ENCODE assay signal across 18 cellular contexts in genomic region chr5:7393921-7394799, GRCh38. TPM values are rescaled to one million over a fixed set of nuclear protein-coding genes. Genes with fewer than 3 reads are reported as not detected.
DNase-seq lines count a peak whose midpoint lies in the region; ATAC-seq and TF ChIP-seq lines count a peak whose summit lies in the region.
"Had no signal": no experiment of that assay in that cellular context is flagged by ENCODE, and none has a peak within 500 bp of the region (broad histone marks: within the 10 kb centered on the region; RNA-seq: fewer than 3 reads in every experiment).

No MANE protein-coding gene starts in this region.

- no peak overlapping the region for H4K12ac ChIP-seq in trophoblast cell (ENCODE audit: low read depth, low read length)

- no peak overlapping the region for H3K14ac ChIP-seq in trophoblast cell (ENCODE audit: low read length)

- no peaks in the 10 kb centered on the region for H3K9me3 Mint-ChIP-seq in type B pancreatic cell
- H3K9me3 Mint-ChIP-seq in natural killer cell treated with Interleukin-12 subunit alpha and Interleukin-12 subunit beta and Interleukin-15 and Interleukin-18, amount 100 ng/mL, for 72 hours = peaks cover 3% of the 10 kb centered on the region

- no peaks in the 10 kb centered on the region for H3K36me3 Mint-ChIP-seq in type B pancreatic cell
- H3K36me3 Mint-ChIP-seq in natural killer cell treated with Interleukin-12 subunit alpha and Interleukin-12 subunit beta and Interleukin-15 and Interleukin-18, amount 100 ng/mL, for 72 hours = no peaks in the 10 kb centered on the region

- no peak for TF ChIP-seq CTCF in VCaP (conservative IDR thresholded peaks at IDR 0.05)
- no peak for TF ChIP-seq CTCF in gastroesophageal sphincter (IDR thresholded peaks at IDR 0.05)
- TF ChIP-seq CTCF in type B pancreatic cell (conservative IDR thresholded peaks at IDR 0.05) = no peak

- no peak overlapping the region for H3K23ac ChIP-seq in trophoblast cell (ENCODE audit: low read length)

- H3K36me3 ChIP-seq in gastroesophageal sphincter = no peaks in the 10 kb centered on the region
- H3K36me3 ChIP-seq in trophoblast cell (ENCODE audit: control insufficient read depth in 1 of 2, insufficient read depth in 2 of 2, low read length in 2 of 2) = no peaks in the 10 kb centered on the region
- H3K36me3 ChIP-seq: stomach had no signal

- H3K27me3 Mint-ChIP-seq in type B pancreatic cell = peaks cover 45% of the 10 kb centered on the region
- peaks cover 19 to 30% of the 10 kb centered on the region in 2 donors for H3K27me3 Mint-ChIP-seq in natural killer cell treated with Interleukin-12 subunit alpha and Interleukin-12 subunit beta and Interleukin-15 and Interleukin-18, amount 100 ng/mL, for 72 hours

- TF ChIP-seq POLR2A in gastroesophageal sphincter (IDR thresholded peaks at IDR 0.05) = no peak

- H3K18ac ChIP-seq in trophoblast cell (ENCODE audit: low read length) = no peak overlapping the region

- no peaks in the 10 kb centered on the region for H3K79me2 ChIP-seq in trophoblast cell (ENCODE audit: control insufficient read depth, insufficient read depth, low read length, poor library complexity)

- no peak for ATAC-seq in gastroesophageal sphincter
- ATAC-seq in HG02623 (IDR thresholded peaks at IDR 0.05; ENCODE audit: unreplicated experiment) = no peak
- ATAC-seq in natural killer cell treated with Interleukin-12 subunit alpha and Interleukin-12 subunit beta and Interleukin-15 and Interleukin-18, amount 100 ng/mL, for 72 hours = no peak
- ATAC-seq: GM12878 had no signal

- H2AK5ac ChIP-seq in trophoblast cell (ENCODE audit: low read length) = no peak overlapping the region

- no peak overlapping the region for H2AFZ ChIP-seq in trophoblast cell (ENCODE audit: insufficient read depth, low read length, poor library complexity)

- no peaks in the 10 kb centered on the region for H3K79me1 ChIP-seq in trophoblast cell (ENCODE audit: low read length)

- H3K4me3 Mint-ChIP-seq in type B pancreatic cell = peak overlapping the region; percentile 68
- H3K4me3 Mint-ChIP-seq in natural killer cell treated with Interleukin-12 subunit alpha and Interleukin-12 subunit beta and Interleukin-15 and Interleukin-18, amount 100 ng/mL, for 72 hours = no peak overlapping the region

- H4K8ac ChIP-seq in trophoblast cell (ENCODE audit: low read depth, low read length) = no peak overlapping the region

- peaks cover 22% of the 10 kb centered on the region for H3K27me3 ChIP-seq in gastroesophageal sphincter
- peaks cover 16% of the 10 kb centered on the region for H3K27me3 ChIP-seq in trophoblast cell (ENCODE audit: insufficient read depth, low read length)

- H3K4me1 ChIP-seq in gastroesophageal sphincter (peaks cover 0 to 32% (median 5%) of the 10 kb centered on the region in 3 donors), trophoblast cell (ENCODE audit: control insufficient read depth in 1 of 2, insufficient read depth in 2 of 2, low read length in 2 of 2) (peaks cover 10 to 11% of the 10 kb centered on the region in 2 experiments)

- H2BK12ac ChIP-seq in trophoblast cell (ENCODE audit: low read length) = no peak overlapping the region

- H3K9me3 ChIP-seq in gastroesophageal sphincter (no peaks in the 10 kb centered on the region), trophoblast cell (ENCODE audit: insufficient read depth, low read depth, low read length) (peaks cover 1% of the 10 kb centered on the region)
- H3K9me3 ChIP-seq: stomach had no signal

- WGBS in gastroesophageal sphincter (ENCODE audit: low coverage in 1 of 2), 2 donors = 67% methylated on average over 1 of the region's 14 CpGs; no CpG with 5 or more reads in 1 of the 2 donors
- WGBS in trophoblast cell (ENCODE audit: extremely low coverage, insufficient coverage, insufficient read length) = no CpG with 5 or more reads among the region's 14 CpGs

- no peak overlapping the region for H2BK120ac ChIP-seq in trophoblast cell (ENCODE audit: insufficient read depth, low read length, poor library complexity)

- peaks cover 28% of the 10 kb centered on the region for H3K4me1 Mint-ChIP-seq in type B pancreatic cell (ENCODE audit: unreplicated experiment)
- no peaks in the 10 kb centered on the region for H3K4me1 Mint-ChIP-seq in natural killer cell treated with Interleukin-12 subunit alpha and Interleukin-12 subunit beta and Interleukin-15 and Interleukin-18, amount 100 ng/mL, for 72 hours (ENCODE audit: low read depth in 2 of 2)

- no peak overlapping the region for H3K9ac ChIP-seq in trophoblast cell (ENCODE audit: low read length)

- no peak overlapping the region for H3K4me2 ChIP-seq in trophoblast cell (ENCODE audit: low read length)

- H3K4ac ChIP-seq in trophoblast cell (ENCODE audit: low read depth, low read length) = no peak overlapping the region

- H3K27ac ChIP-seq in VCaP (peak overlapping the region; percentile 88), gastroesophageal sphincter (peak overlapping the region in 3 of 4 donors; percentile 78 to 86 (median 84)), trophoblast cell (ENCODE audit: low read depth, low read length) (no peak overlapping the region)

- H4K91ac ChIP-seq in trophoblast cell (ENCODE audit: low read depth, low read length) = no peak overlapping the region

- TF ChIP-seq EP300 in gastroesophageal sphincter (IDR thresholded peaks at IDR 0.05) = no peak

- H3K4me3 ChIP-seq in gastroesophageal sphincter (no peak overlapping the region), trophoblast cell (ENCODE audit: low read depth, low read length) (peak overlapping the region; percentile 34)
- H3K4me3 ChIP-seq: GM12878, lung had no signal

- no peak overlapping the region for H2BK5ac ChIP-seq in trophoblast cell (ENCODE audit: low read depth, low read length, poor library complexity)

- DNase-seq in trophoblast cell = no peak
- no peak for DNase-seq in type B pancreatic cell (ENCODE audit: extremely low spot score, unreplicated experiment)
- DNase-seq in natural killer cell treated with Interleukin-12 subunit alpha and Interleukin-12 subunit beta and Interleukin-15 and Interleukin-18, amount 100 ng/mL, for 72 hours (ENCODE audit: low spot score) = no peak
- no peak for DNase-seq in NCI-H1930 (lab: John Stamatoyannopoulos, UW)
- DNase-seq: GDM1, MM.1S, naive B cell, NCI-H187, stomach, T-helper 1 cell had no signal

- H3K27ac Mint-ChIP-seq in type B pancreatic cell = no peak overlapping the region
- no peak overlapping the region for H3K27ac Mint-ChIP-seq in natural killer cell treated with Interleukin-12 subunit alpha and Interleukin-12 subunit beta and Interleukin-15 and Interleukin-18, amount 100 ng/mL, for 72 hours
- H3K27ac Mint-ChIP-seq: naive B cell had no signal

RNA-seq across cellular contexts. Expression of gene ADCY2, which starts 1.8 kb away (rescaled TPM):
- total RNA-seq in gastroesophageal sphincter (10 to 100 TPM in 2 of 4 donors, 1 to 10 TPM in 2; 5.8 to 15.9 (median 8.9) TPM), type B pancreatic cell (ENCODE audit: low replicate concordance) (5.7 and 79.7 TPM in 2 replicates)
- 2.0 and 2.9 TPM in 2 replicates for polyA plus RNA-seq in trophoblast cell (2013)
- not detected for total RNA-seq in natural killer cell treated with Interleukin-12 subunit alpha and Interleukin-12 subunit beta and Interleukin-15 and Interleukin-18, amount 100 ng/mL, for 72 hours
- total RNA-seq: activated CD8-positive, alpha-beta memory T cell treated with anti-CD3 and anti-CD28 coated beads for 36 hours; NCI-H460; renal cortical epithelial cell had no signal
